Comparison of ENCODE assay signal across 23 cellular contexts in the genomic region with DNA sequence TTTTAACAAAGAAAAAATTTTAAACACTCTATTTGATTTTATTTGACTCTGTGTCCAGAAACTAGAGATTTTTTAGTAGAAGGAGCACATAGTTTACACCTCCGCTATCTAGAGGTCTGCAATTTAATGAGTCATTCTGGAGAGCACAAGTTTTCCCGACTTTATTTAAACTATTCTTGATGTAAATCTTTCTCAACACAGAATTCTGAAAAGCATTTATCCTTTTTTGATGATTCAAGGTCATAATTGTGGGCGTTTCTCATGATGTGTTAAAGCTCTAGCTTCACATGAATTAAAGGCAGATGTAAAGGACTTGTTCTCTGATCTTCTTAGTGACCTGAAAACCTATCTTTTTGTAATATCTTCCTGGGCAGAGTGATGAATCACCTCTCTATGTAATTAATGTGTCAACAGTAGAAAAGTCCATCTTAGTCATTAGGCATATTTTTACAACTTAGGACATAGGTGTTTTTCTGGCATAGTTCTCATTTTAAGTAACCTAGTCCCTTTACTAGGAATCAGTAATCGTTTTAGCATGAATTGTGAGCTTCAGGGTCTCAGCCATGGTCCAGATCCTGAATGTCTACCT.
A peak's percentile ranks its signal among the peaks of the same experiment; 100 is the strongest.
DNase-seq lines count a peak whose midpoint lies in the region; ATAC-seq, FAIRE-seq and TF ChIP-seq lines count a peak whose summit lies in the region.
"Had no signal": no experiment of that assay in that cellular context is flagged by ENCODE, and none has a peak within 500 bp of the region (broad histone marks: within the 10 kb centered on the region; RNA-seq: fewer than 3 reads in every experiment).

No MANE protein-coding gene starts in this region.

- H3K79me2 ChIP-seq in fibroblast of lung (ENCODE audit: control insufficient read depth, insufficient read depth, low read length) = no peaks in the 10 kb centered on the region

- TF ChIP-seq CTCF in fibroblast of lung (conservative IDR thresholded peaks at IDR 0.05 in 1 of 2, IDR thresholded peaks at IDR 0.05 in 1 of 2; ENCODE audit: low read depth in 1 of 2, low read length in 2 of 2) = no peak
- TF ChIP-seq CTCF in dorsolateral prefrontal cortex (IDR thresholded peaks at IDR 0.05 in 54 of 56, conservative IDR thresholded peaks at IDR 0.05 in 2 of 56; ENCODE audit: low read depth in 1 of 56, partially characterized antibody in 56 of 56) = no peak

- H4K20me1 ChIP-seq in fibroblast of lung (ENCODE audit: control insufficient read depth, extremely low read depth, insufficient read depth, low read length) = no peaks in the 10 kb centered on the region

- no peaks in the 10 kb centered on the region for H3K4me1 ChIP-seq in fibroblast of lung (ENCODE audit: control insufficient read depth, extremely low read depth, insufficient read depth, low read length)
- H3K4me1 ChIP-seq: esophagus squamous epithelium, prostate gland, tibial artery had no signal

- H3K4me2 ChIP-seq in fibroblast of lung (ENCODE audit: extremely low read depth, insufficient read depth, low read length) = no peak overlapping the region

- ATAC-seq in HG02981 (IDR thresholded peaks at IDR 0.05; ENCODE audit: unreplicated experiment) = no peak
- no peak for ATAC-seq in esophagus mucosa

- no peak overlapping the region for H3K4me3 ChIP-seq in fibroblast of lung (replicated peaks in 1 of 4; ENCODE audit: control extremely low read depth in 1 of 4, insufficient read depth in 1 of 4, low read depth in 3 of 4, low read length in 4 of 4)
- no peak overlapping the region for H3K4me3 ChIP-seq in dorsolateral prefrontal cortex
- H3K4me3 ChIP-seq: esophagus squamous epithelium, prostate gland, tibial artery had no signal

- no peaks in the 10 kb centered on the region for H3K9me3 ChIP-seq in fibroblast of lung (ENCODE audit: control insufficient read depth, insufficient read depth, low read depth, low read length)
- H3K9me3 ChIP-seq: esophagus squamous epithelium, neutrophil, prostate gland, tibial artery had no signal

- H3K9ac ChIP-seq in fibroblast of lung (ENCODE audit: insufficient read depth, low read length) = no peak overlapping the region

- intact Hi-C loops in dorsolateral prefrontal cortex (cut with DNase I) = no loop called here

- H3K27me3 ChIP-seq in fibroblast of lung (ENCODE audit: control insufficient read depth, insufficient read depth, low read length) (no peaks in the 10 kb centered on the region), dorsolateral prefrontal cortex (no peaks in the 10 kb centered on the region)
- H3K27me3 ChIP-seq: esophagus squamous epithelium, neutrophil, tibial artery had no signal

- DNase-seq in HPDE6-E6E7 (ENCODE audit: extremely low spot score) = peak; percentile 2
- peak; percentile 45 for DNase-seq in RCC 7860 (ENCODE audit: low spot score)
- DNase-seq in fibroblast of lung (ENCODE audit: low read depth in 2 of 2) = peak; percentile 11 to 66
- DNase-seq in renal cortical epithelial cell (ENCODE audit: low read depth) = peak; percentile 6
- no peak for DNase-seq in dorsolateral prefrontal cortex
- DNase-seq: activated B cell treated with CpG ODN at 0.5 μM for 24 hours; CD4-positive, CD25-positive, alpha-beta regulatory T cell; effector memory CD4-positive, alpha-beta T cell; esophagus squamous epithelium; GDM1; Kasumi-1; left cardiac atrium; NCI-H1105 treated with DMSO at 0.1 percent for 48 hours; NCI-H2081; NCI-H345; SIG-M5; SW 1271; T1000; tibial artery had no signal

- FAIRE-seq in RCC 7860 (lab: Jason Lieb, UNC) = no peak

- H3K36me3 ChIP-seq in fibroblast of lung (ENCODE audit: control insufficient read depth, insufficient read depth, low read length) = no peaks in the 10 kb centered on the region
- H3K36me3 ChIP-seq: esophagus squamous epithelium, neutrophil, prostate gland, tibial artery had no signal

- no peak overlapping the region for H2AFZ ChIP-seq in fibroblast of lung (ENCODE audit: low read length)

- H3K27ac ChIP-seq in fibroblast of lung (ENCODE audit: insufficient read depth, low read length) (no peak overlapping the region), dorsolateral prefrontal cortex (no peak overlapping the region)
- H3K27ac ChIP-seq: esophagus squamous epithelium, neutrophil, prostate gland, tibial artery had no signal

Comparison
In these comparisons a context has a peak if more than half of its experiments do, and no peak if none do; other contexts are left out.
1. DNase-seq: peak in HPDE6-E6E7 (single experiment), RCC 7860 (single experiment), fibroblast of lung (2 of 2) and renal cortical epithelial cell (single experiment); none in dorsolateral prefrontal cortex (0 of 10).